In the genomic region with DNA sequence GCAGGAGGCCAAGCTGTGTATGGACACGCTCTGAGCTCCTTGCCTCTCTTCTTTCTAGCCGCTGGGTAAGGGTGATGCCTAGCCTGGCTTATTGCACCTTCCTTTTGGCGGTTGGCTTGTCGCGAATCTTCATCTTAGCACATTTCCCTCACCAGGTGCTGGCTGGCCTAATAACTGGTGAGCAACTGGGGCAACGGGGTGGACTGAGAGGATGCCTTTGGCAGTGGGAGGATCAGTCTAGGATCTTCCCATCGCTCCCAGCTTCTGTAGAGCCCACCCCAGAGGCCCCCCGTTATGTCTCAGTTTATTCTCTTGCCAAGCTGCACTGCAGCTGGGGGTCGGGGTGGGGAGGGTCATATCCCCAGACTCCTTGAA, we compare ENCODE assay signal across 23 cellular contexts.
"Had no signal": no experiment of that assay in that cellular context is flagged by ENCODE, and none has a peak within 500 bp of the region (broad histone marks: within the 10 kb centered on the region; RNA-seq: fewer than 3 reads in every experiment).

No MANE protein-coding gene starts in this region.

- ATAC-seq: activated CD8-positive, alpha-beta memory T cell treated with anti-CD3 and anti-CD28 coated beads, Interleukin-2, amount 10 ng/mL, durations not matched to agents 7 days and 5 days; activated naive CD8-positive, alpha-beta T cell treated with anti-CD3 and anti-CD28 coated beads, Interleukin-2, amount 50 U/mL, for 24 hours; heart left ventricle; left ventricle myocardium superior; mucosa of descending colon; naive thymus-derived CD4-positive, alpha-beta T cell; pancreas; right lobe of liver had no signal

- H3K4me3 ChIP-seq: coronary artery, heart left ventricle, mucosa of descending colon, pancreas, right lobe of liver, smooth muscle cell, thoracic aorta, upper lobe of left lung had no signal

- DNase-seq: activated B cell treated with CpG ODN at 0.5 μM for 24 hours; activated CD4-positive, alpha-beta memory T cell treated with anti-CD3 and anti-CD28 coated beads, Interleukin-2, amount 10 ng/mL, durations not matched to agents 7 days and 5 days; activated CD4-positive, alpha-beta T cell treated with anti-CD3 and anti-CD28 coated beads for 4 hours; activated CD8-positive, alpha-beta memory T cell treated with anti-CD3 and anti-CD28 coated beads, Interleukin-2, amount 10 ng/mL, durations not matched to agents 7 days and 5 days; activated naive CD4-positive, alpha-beta T cell treated with Interleukin-2 at 50 U/mL for 16 hours; activated naive CD8-positive, alpha-beta T cell treated with anti-CD3 and anti-CD28 coated beads, Interleukin-2, amount 50 U/mL, for 24 hours; anterior cingulate cortex; brain microvascular endothelial cell; foreskin melanocyte; left ventricle myocardium superior; mucosa of descending colon; naive thymus-derived CD4-positive, alpha-beta T cell; right lobe of liver; stimulated activated CD4-positive, alpha-beta T cell treated with anti-CD3 and anti-CD28 coated beads, Interleukin-4, amount 100 ng/mL, for 1 hour; T-helper 2 cell; upper lobe of left lung had no signal

- H3K36me3 Mint-ChIP-seq: activated CD8-positive, alpha-beta memory T cell treated with anti-CD3 and anti-CD28 coated beads, Interleukin-2, amount 10 ng/mL, durations not matched to agents 7 days and 5 days had no signal

- H3K27ac ChIP-seq: brain microvascular endothelial cell, heart left ventricle, pancreas, right lobe of liver, thoracic aorta had no signal

- H3K4me2 ChIP-seq: smooth muscle cell had no signal

- H3K27me3 ChIP-seq: brain microvascular endothelial cell, heart left ventricle, pancreas, right lobe of liver, upper lobe of left lung had no signal

- H3K9me3 ChIP-seq: heart left ventricle, mucosa of descending colon, pancreas, right lobe of liver, thoracic aorta, upper lobe of left lung had no signal

- H3K9me3 Mint-ChIP-seq: activated B cell treated with CpG ODN at 0.5 μM for 24 hours; activated CD4-positive, alpha-beta memory T cell treated with anti-CD3 and anti-CD28 coated beads, Interleukin-2, amount 10 ng/mL, durations not matched to agents 7 days and 5 days; activated naive CD8-positive, alpha-beta T cell treated with anti-CD3 and anti-CD28 coated beads, Interleukin-2, amount 50 U/mL, for 24 hours; activated T-helper 2 cell treated with anti-CD3 and anti-CD28 coated beads, Interferon-gamma antibody, Interleukin-2, Interleukin-4, amounts not matched to agents 10 μg/mL and 5 μg/mL and 100 μg/mL, durations not matched to agents 14 hours and 24 hours and 36 hours; memory B cell; naive thymus-derived CD4-positive, alpha-beta T cell had no signal

- H3K4me3 Mint-ChIP-seq: activated B cell treated with CpG ODN at 0.5 μM for 24 hours; activated CD4-positive, alpha-beta memory T cell treated with anti-CD3 and anti-CD28 coated beads, Interleukin-2, amount 10 ng/mL, durations not matched to agents 7 days and 5 days; activated CD8-positive, alpha-beta memory T cell treated with anti-CD3 and anti-CD28 coated beads, Interleukin-2, amount 10 ng/mL, durations not matched to agents 7 days and 5 days; activated naive CD8-positive, alpha-beta T cell treated with anti-CD3 and anti-CD28 coated beads, Interleukin-2, amount 50 U/mL, for 24 hours; memory B cell had no signal

- H3K27me3 Mint-ChIP-seq: activated B cell treated with CpG ODN at 0.5 μM for 24 hours; activated CD4-positive, alpha-beta memory T cell treated with anti-CD3 and anti-CD28 coated beads, Interleukin-2, amount 10 ng/mL, durations not matched to agents 7 days and 5 days; activated CD8-positive, alpha-beta memory T cell treated with anti-CD3 and anti-CD28 coated beads, Interleukin-2, amount 10 ng/mL, durations not matched to agents 7 days and 5 days; activated naive CD8-positive, alpha-beta T cell treated with anti-CD3 and anti-CD28 coated beads, Interleukin-2, amount 50 U/mL, for 24 hours; memory B cell; naive thymus-derived CD4-positive, alpha-beta T cell had no signal

- H3K27ac Mint-ChIP-seq: activated B cell treated with CpG ODN at 0.5 μM for 24 hours; activated CD4-positive, alpha-beta memory T cell treated with anti-CD3 and anti-CD28 coated beads, Interleukin-2, amount 10 ng/mL, durations not matched to agents 7 days and 5 days; activated CD8-positive, alpha-beta memory T cell treated with anti-CD3 and anti-CD28 coated beads, Interleukin-2, amount 10 ng/mL, durations not matched to agents 7 days and 5 days; activated naive CD8-positive, alpha-beta T cell treated with anti-CD3 and anti-CD28 coated beads, Interleukin-2, amount 50 U/mL, for 24 hours; activated T-helper 2 cell treated with anti-CD3 and anti-CD28 coated beads, Interferon-gamma antibody, Interleukin-2, Interleukin-4, amounts not matched to agents 10 μg/mL and 5 μg/mL and 100 μg/mL, durations not matched to agents 14 hours and 24 hours and 36 hours; memory B cell had no signal
